28 cellular contexts compared by ENCODE assay signal in genomic region chr7:710161-710560, GRCh38. TPM values are rescaled to one million over a fixed set of nuclear protein-coding genes. Genes with fewer than 3 reads are reported as not detected.
A peak's percentile ranks its signal among the peaks of the same experiment; 100 is the strongest.
DNase-seq lines count a peak whose midpoint lies in the region; ATAC-seq lines count a peak whose summit lies in the region.
"Had no signal": no experiment of that assay in that cellular context is flagged by ENCODE, and none has a peak within 500 bp of the region (broad histone marks: within the 10 kb centered on the region; RNA-seq: fewer than 3 reads in every experiment).

No MANE protein-coding gene starts in this region.

- no peaks in the 10 kb centered on the region for H3K27me3 Mint-ChIP-seq in activated naive CD8-positive, alpha-beta T cell
- H3K27me3 Mint-ChIP-seq in activated naive CD8-positive, alpha-beta T cell treated with anti-CD3 and anti-CD28 coated beads, Interleukin-2, amount 50 U/mL, for 24 hours, result no peaks in the 10 kb centered on the region
- no peaks in the 10 kb centered on the region for H3K27me3 Mint-ChIP-seq in activated naive CD8-positive, alpha-beta T cell treated with anti-CD3 and anti-CD28 coated beads, Interleukin-2, amount 10 ng/mL, durations not matched to agents 7 days and 5 days
- peaks cover 0 to 5% (median 0%) of the 10 kb centered on the region in 5 donors for H3K27me3 Mint-ChIP-seq in naive thymus-derived CD4-positive, alpha-beta T cell

- peaks cover 0 to 5% of the 10 kb centered on the region in 2 donors for H3K4me1 ChIP-seq in naive thymus-derived CD4-positive, alpha-beta T cell (ENCODE audit: control insufficient read depth in 2 of 2, insufficient read depth in 2 of 2, low read length in 2 of 2)

- no peak for ATAC-seq in activated naive CD8-positive, alpha-beta T cell treated with anti-CD3 and anti-CD28 coated beads, Interleukin-2, amount 50 U/mL, for 24 hours
- no peak for ATAC-seq in activated naive CD8-positive, alpha-beta T cell treated with anti-CD3 and anti-CD28 coated beads, Interleukin-2, amount 10 ng/mL, durations not matched to agents 7 days and 5 days (ENCODE audit: low read depth)
- no peak for ATAC-seq in naive thymus-derived CD4-positive, alpha-beta T cell
- ATAC-seq: stimulated activated memory B cell treated with anti-CD40 and anti-IgM and Interleukin-4, amounts not matched to agents 10 μg/mL and 1 μg/mL and 100 μg/mL, for 72 hours had no signal

- peaks cover 8% of the 10 kb centered on the region for H3K36me3 Mint-ChIP-seq in activated naive CD8-positive, alpha-beta T cell
- peaks cover 24% of the 10 kb centered on the region for H3K36me3 Mint-ChIP-seq in activated naive CD8-positive, alpha-beta T cell treated with anti-CD3 and anti-CD28 coated beads, Interleukin-2, amount 50 U/mL, for 24 hours (ENCODE audit: low read depth)
- H3K36me3 Mint-ChIP-seq in activated naive CD8-positive, alpha-beta T cell treated with anti-CD3 and anti-CD28 coated beads, Interleukin-2, amount 10 ng/mL, durations not matched to agents 7 days and 5 days, result peaks cover 19% of the 10 kb centered on the region
- peaks cover 5 to 27% (median 12%) of the 10 kb centered on the region in 5 donors for H3K36me3 Mint-ChIP-seq in naive thymus-derived CD4-positive, alpha-beta T cell

- H3K36me3 ChIP-seq in naive thymus-derived CD4-positive, alpha-beta T cell (ENCODE audit: control insufficient read depth in 2 of 3, insufficient read depth in 3 of 3, low read length in 3 of 3), result peaks cover 0 to 8% (median 0%) of the 10 kb centered on the region in 3 experiments
- H3K36me3 ChIP-seq: ascending aorta, vagina had no signal

- CTCF ChIA-PET in naive thymus-derived CD4-positive, alpha-beta T cell (lab: Charles Lee), result no interaction called here

- H3K4me1 Mint-ChIP-seq in activated naive CD8-positive, alpha-beta T cell (ENCODE audit: low read depth), result peaks cover 28% of the 10 kb centered on the region
- H3K4me1 Mint-ChIP-seq in activated naive CD8-positive, alpha-beta T cell treated with anti-CD3 and anti-CD28 coated beads, Interleukin-2, amount 50 U/mL, for 24 hours, result peaks cover 10% of the 10 kb centered on the region
- H3K4me1 Mint-ChIP-seq in activated naive CD8-positive, alpha-beta T cell treated with anti-CD3 and anti-CD28 coated beads, Interleukin-2, amount 10 ng/mL, durations not matched to agents 7 days and 5 days, result peaks cover 4% of the 10 kb centered on the region
- H3K4me1 Mint-ChIP-seq in naive thymus-derived CD4-positive, alpha-beta T cell, result peaks cover 5 to 42% (median 20%) of the 10 kb centered on the region in 7 donors
- H3K4me1 Mint-ChIP-seq: CD14-positive monocyte had no signal

- H3K27ac Mint-ChIP-seq in activated naive CD8-positive, alpha-beta T cell, result peak overlapping the region; percentile 50
- H3K27ac Mint-ChIP-seq in activated naive CD8-positive, alpha-beta T cell treated with anti-CD3 and anti-CD28 coated beads, Interleukin-2, amount 50 U/mL, for 24 hours, result no peak overlapping the region
- H3K27ac Mint-ChIP-seq in activated naive CD8-positive, alpha-beta T cell treated with anti-CD3 and anti-CD28 coated beads, Interleukin-2, amount 10 ng/mL, durations not matched to agents 7 days and 5 days, result no peak overlapping the region
- peak overlapping the region in 7 of 9 donors; percentile 34 to 86 (median 68) for H3K27ac Mint-ChIP-seq in naive thymus-derived CD4-positive, alpha-beta T cell
- H3K27ac Mint-ChIP-seq: IgD-negative memory B cell; stimulated activated memory B cell treated with anti-CD40 and anti-IgM and Interleukin-4, amounts not matched to agents 10 μg/mL and 1 μg/mL and 100 μg/mL, for 72 hours; T-helper 2 cell treated with Interferon-gamma antibody and Interleukin-4, amounts not matched to agents 5 μg/mL and 100 μg/mL, for 36 hours had no signal

- no peak for DNase-seq in activated naive CD8-positive, alpha-beta T cell treated with anti-CD3 and anti-CD28 coated beads, Interleukin-2, amount 50 U/mL, for 24 hours
- peak; percentile 6 for DNase-seq in activated naive CD8-positive, alpha-beta T cell treated with anti-CD3 and anti-CD28 coated beads, Interleukin-2, amount 10 ng/mL, durations not matched to agents 7 days and 5 days
- DNase-seq in naive thymus-derived CD4-positive, alpha-beta T cell, result no peak
- DNase-seq in ureter (ENCODE audit: low spot score) (peak; percentile 12), NCI-H226 (no peak), HPDE6-E6E7 (ENCODE audit: extremely low spot score) (no peak), NCI-H2171 treated with DMSO at 0.1 percent for 48 hours (lab: John Stamatoyannopoulos, UW) (no peak)
- DNase-seq: activated CD4-positive, alpha-beta T cell treated with anti-CD3 and anti-CD28 coated beads, Interleukin-2, amount 50 U/mL, for 48 hours; activated gamma-delta T cell treated with Interleukin-2 at 50 U/mL for 16 hours; activated T-cell treated with anti-CD3 and anti-CD28 coated beads, Interleukin-2, amount 50 U/mL, for 1 hour; central memory CD4-positive, alpha-beta T cell; dermis blood vessel endothelial cell; DMS 273 treated with DMSO at 0.1 percent for 48 hours; NCI-H1105; NCI-H1930; NCI-H2227 treated with DMSO at 0.1 percent for 48 hours; NCI-H774; occipital lobe; retina; stimulated activated CD4-positive, alpha-beta T cell treated with anti-CD3 and anti-CD28 coated beads, Interleukin-4, amount 100 ng/mL, for 1 hour; WERI-Rb-1 had no signal

- no peaks in the 10 kb centered on the region for H3K27me3 ChIP-seq in naive thymus-derived CD4-positive, alpha-beta T cell (ENCODE audit: control insufficient read depth in 2 of 2, insufficient read depth in 2 of 2, low read length in 2 of 2)
- H3K27me3 ChIP-seq: ascending aorta, vagina had no signal

- no peak overlapping the region for H3K4me3 ChIP-seq in naive thymus-derived CD4-positive, alpha-beta T cell (ENCODE audit: low read length)
- H3K4me3 ChIP-seq: ascending aorta had no signal

- H3K9me3 Mint-ChIP-seq in activated naive CD8-positive, alpha-beta T cell (ENCODE audit: low read depth), result no peaks in the 10 kb centered on the region
- no peaks in the 10 kb centered on the region for H3K9me3 Mint-ChIP-seq in activated naive CD8-positive, alpha-beta T cell treated with anti-CD3 and anti-CD28 coated beads, Interleukin-2, amount 50 U/mL, for 24 hours
- H3K9me3 Mint-ChIP-seq in activated naive CD8-positive, alpha-beta T cell treated with anti-CD3 and anti-CD28 coated beads, Interleukin-2, amount 10 ng/mL, durations not matched to agents 7 days and 5 days, result no peaks in the 10 kb centered on the region
- H3K9me3 Mint-ChIP-seq in naive thymus-derived CD4-positive, alpha-beta T cell, result peaks cover 0 to 4% (median 0%) of the 10 kb centered on the region in 11 donors
- H3K9me3 Mint-ChIP-seq: IgD-negative memory B cell; stimulated activated memory B cell treated with anti-CD40 and anti-IgM and Interleukin-4, amounts not matched to agents 10 μg/mL and 1 μg/mL and 100 μg/mL, for 72 hours; T-helper 2 cell treated with Interferon-gamma antibody and Interleukin-4, amounts not matched to agents 5 μg/mL and 100 μg/mL, for 36 hours had no signal

- no peak overlapping the region for H3K27ac ChIP-seq in naive thymus-derived CD4-positive, alpha-beta T cell (ENCODE audit: low read depth, low read length)
- H3K27ac ChIP-seq: ascending aorta, vagina, WERI-Rb-1 had no signal

- POLR2A ChIA-PET in activated naive CD8-positive, alpha-beta T cell treated with anti-CD3 and anti-CD28 coated beads, Interleukin-2, amount 10 ng/mL, durations not matched to agents 7 days and 5 days (lab: Charles Lee), result interaction anchor here (0.7 kb wide), 1 partner anchor 108 kb away, joined by 9 read pairs; no protein-coding TSS in a partner anchor
- POLR2A ChIA-PET in naive thymus-derived CD4-positive, alpha-beta T cell (lab: Charles Lee), result interaction anchor here (0.7 to 1.4 kb wide), 5 partner anchors 7 to 105 kb away, joined by 3 to 6 read pairs (median 3); no protein-coding TSS in a partner anchor

- H3K4me3 Mint-ChIP-seq in activated naive CD8-positive, alpha-beta T cell, result peak overlapping the region; percentile 63
- no peak overlapping the region for H3K4me3 Mint-ChIP-seq in activated naive CD8-positive, alpha-beta T cell treated with anti-CD3 and anti-CD28 coated beads, Interleukin-2, amount 50 U/mL, for 24 hours
- H3K4me3 Mint-ChIP-seq in activated naive CD8-positive, alpha-beta T cell treated with anti-CD3 and anti-CD28 coated beads, Interleukin-2, amount 10 ng/mL, durations not matched to agents 7 days and 5 days, result no peak overlapping the region
- peak overlapping the region in 9 of 10 donors; percentile 24 to 72 (median 57) for H3K4me3 Mint-ChIP-seq in naive thymus-derived CD4-positive, alpha-beta T cell
- H3K4me3 Mint-ChIP-seq: CD14-positive monocyte; stimulated activated memory B cell treated with anti-CD40 and anti-IgM and Interleukin-4, amounts not matched to agents 10 μg/mL and 1 μg/mL and 100 μg/mL, for 72 hours; T-helper 2 cell treated with Interferon-gamma antibody and Interleukin-4, amounts not matched to agents 5 μg/mL and 100 μg/mL, for 36 hours had no signal

- no peaks in the 10 kb centered on the region for H3K9me3 ChIP-seq in naive thymus-derived CD4-positive, alpha-beta T cell (ENCODE audit: control insufficient read depth in 2 of 3, low read length in 3 of 3)
- H3K9me3 ChIP-seq: ascending aorta, vagina had no signal

- intact Hi-C loops in naive thymus-derived CD4-positive, alpha-beta T cell (cut with micrococcal nuclease), result loop anchor here in 1 of 2 donors (5.0 kb wide), 1 partner anchor 167 kb away; the partner anchor contains the start of gene GET4

RNA-seq across cellular contexts. Expression of gene DNAAF5, which starts 16.3 kb away (rescaled TPM):
- 10 to 100 TPM; 18.3 to 22.4 TPM for total RNA-seq in activated naive CD8-positive, alpha-beta T cell treated with anti-CD3 and anti-CD28 coated beads, Interleukin-2, amount 10 ng/mL, durations not matched to agents 7 days and 5 days
- total RNA-seq in naive thymus-derived CD4-positive, alpha-beta T cell, result 10 to 100 TPM; 12.5 to 25.7 (median 14.6) TPM
- 1 to 10 TPM; 4.0 to 5.8 TPM for polyA plus RNA-seq in naive thymus-derived CD4-positive, alpha-beta T cell
- total RNA-seq in ureter, result 35.1 TPM

RNA-seq across cellular contexts. Expression of gene PRKAR1B, which starts 16.9 kb away (rescaled TPM):
- total RNA-seq in activated naive CD8-positive, alpha-beta T cell treated with anti-CD3 and anti-CD28 coated beads, Interleukin-2, amount 10 ng/mL, durations not matched to agents 7 days and 5 days, result 10 to 100 TPM; 26.5 to 28.2 TPM
- 10 to 100 TPM; 18.1 to 51.4 (median 33.1) TPM for total RNA-seq in naive thymus-derived CD4-positive, alpha-beta T cell
- 10 to 100 TPM; 16.1 to 21.2 TPM for polyA plus RNA-seq in naive thymus-derived CD4-positive, alpha-beta T cell
- total RNA-seq in ureter, result 20.5 TPM

Comparison
In these comparisons a context has a peak if more than half of its experiments do, and no peak if none do; other contexts are left out.
1. H3K27ac Mint-ChIP-seq: peak in activated naive CD8-positive, alpha-beta T cell (single experiment) and naive thymus-derived CD4-positive, alpha-beta T cell (7 of 9); none in activated naive CD8-positive, alpha-beta T cell treated with anti-CD3 and anti-CD28 coated beads, Interleukin-2, amount 50 U/mL, for 24 hours (single experiment) and activated naive CD8-positive, alpha-beta T cell treated with anti-CD3 and anti-CD28 coated beads, Interleukin-2, amount 10 ng/mL, durations not matched to agents 7 days and 5 days (single experiment).
2. H3K4me3 Mint-ChIP-seq: peak in activated naive CD8-positive, alpha-beta T cell (single experiment) and naive thymus-derived CD4-positive, alpha-beta T cell (9 of 10); none in activated naive CD8-positive, alpha-beta T cell treated with anti-CD3 and anti-CD28 coated beads, Interleukin-2, amount 50 U/mL, for 24 hours (single experiment) and activated naive CD8-positive, alpha-beta T cell treated with anti-CD3 and anti-CD28 coated beads, Interleukin-2, amount 10 ng/mL, durations not matched to agents 7 days and 5 days (single experiment).
3. DNase-seq: peak in activated naive CD8-positive, alpha-beta T cell treated with anti-CD3 and anti-CD28 coated beads, Interleukin-2, amount 10 ng/mL, durations not matched to agents 7 days and 5 days (single experiment) and ureter (single experiment); none in activated naive CD8-positive, alpha-beta T cell treated with anti-CD3 and anti-CD28 coated beads, Interleukin-2, amount 50 U/mL, for 24 hours (single experiment), naive thymus-derived CD4-positive, alpha-beta T cell (0 of 9), NCI-H226 (single experiment), HPDE6-E6E7 (single experiment) and NCI-H2171 treated with DMSO at 0.1 percent for 48 hours (single experiment).